Comparison of ENCODE assay signal across 11 cellular contexts in genomic region chr6:46054531-46054930, GRCh38. TPM values are rescaled to one million over a fixed set of nuclear protein-coding genes. Genes with fewer than 3 reads are reported as not detected.
"Had no signal": no experiment of that assay in that cellular context is flagged by ENCODE, and none has a peak within 500 bp of the region (broad histone marks: within the 10 kb centered on the region; RNA-seq: fewer than 3 reads in every experiment).

No MANE protein-coding gene starts in this region.

- H3K27me3 ChIP-seq: SJCRH30, tibial nerve had no signal

- H3K4me3 ChIP-seq: SJCRH30, tibial nerve had no signal

- H3K4me1 ChIP-seq: SJCRH30 had no signal

- DNase-seq: activated CD8-positive, alpha-beta memory T cell treated with anti-CD3 and anti-CD28 coated beads, Interleukin-2, amount 50 U/mL, for 48 hours; activated CD8-positive, alpha-beta T cell treated with anti-CD3 and anti-CD28 coated beads for 36 hours; activated naive CD4-positive, alpha-beta T cell treated with Interleukin-2 at 50 U/mL for 16 hours; activated naive CD8-positive, alpha-beta T cell treated with anti-CD3 and anti-CD28 coated beads, Interleukin-2, amount 50 U/mL, for 24 hours; effector CD4-positive, alpha-beta T cell; foreskin melanocyte; SJCRH30 had no signal

- H3K27ac Mint-ChIP-seq: activated CD8-positive, alpha-beta T cell treated with anti-CD3 and anti-CD28 coated beads for 36 hours; nephron had no signal

- H3K27ac ChIP-seq: SJCRH30 had no signal

- H3K4me3 Mint-ChIP-seq: activated CD8-positive, alpha-beta T cell treated with anti-CD3 and anti-CD28 coated beads for 36 hours; activated naive CD8-positive, alpha-beta T cell treated with anti-CD3 and anti-CD28 coated beads, Interleukin-2, amount 50 U/mL, for 24 hours; nephron had no signal

- H3K9me3 Mint-ChIP-seq: activated CD8-positive, alpha-beta T cell treated with anti-CD3 and anti-CD28 coated beads for 36 hours had no signal

- ATAC-seq: activated CD8-positive, alpha-beta T cell treated with anti-CD3 and anti-CD28 coated beads for 36 hours; activated naive CD8-positive, alpha-beta T cell treated with anti-CD3 and anti-CD28 coated beads, Interleukin-2, amount 50 U/mL, for 24 hours had no signal

- H3K9me3 ChIP-seq: SJCRH30, tibial nerve had no signal

- H3K36me3 ChIP-seq: SJCRH30, tibial nerve had no signal

RNA-seq across cellular contexts. Expression of gene CLIC5, which starts 38.9 kb away (rescaled TPM):
- total RNA-seq: osteoblast had no signal
- polyA plus RNA-seq: endothelial cell of umbilical vein had no signal
